Comparison of ENCODE assay signal across 6 cellular contexts in genomic region chr3:31425401-31425800, GRCh38.
"Had no signal": no experiment of that assay in that cellular context is flagged by ENCODE, and none has a peak within 500 bp of the region (broad histone marks: within the 10 kb centered on the region; RNA-seq: fewer than 3 reads in every experiment).

No MANE protein-coding gene starts in this region.

- H3K27ac ChIP-seq: HL-60 had no signal

- FAIRE-seq: HepG2, HTR-8/SVneo had no signal

- ATAC-seq: HepG2 had no signal

- DNase-seq: IMR-90, KBM-7, KG1 had no signal
